ENCODE assay signal across 1 cellular context in genomic region chr5:134845852-134846640, GRCh38.
A peak's percentile ranks its signal among the peaks of the same experiment; 100 is the strongest.
TF ChIP-seq lines count a peak whose summit lies in the region.

C5orf24 (plus strand) TSS chr5:134845968; CDS start chr5:134854901, 8,933 bp downstream.

TF ChIP-seq in HepG2, 621 proteins besides CTCF, POLR2A, EP300 and RAD21 (continued from another document and continues in another):
- TF ChIP-seq SNAPC4 (CRISPR knock-in tag; IDR thresholded peaks at IDR 0.05) (peak; percentile 58; the same call in 1 of the 2 replicates), PTBP1 (IDR thresholded peaks at IDR 0.05; ENCODE audit: low read depth, low read length, poor library complexity, severe bottlenecking) (peak; percentile 34), ATF7-NPFF (CRISPR knock-in tag; IDR thresholded peaks at IDR 0.05; ENCODE audit: low read depth) (peak; percentile 95), ZNF513 (CRISPR knock-in tag; conservative IDR thresholded peaks at IDR 0.05) (peak; percentile 79; the same call in 1 of the 2 replicates), SRSF9 (IDR thresholded peaks at IDR 0.05; ENCODE audit: borderline replicate concordance, insufficient read depth, low read depth, low read length, poor library complexity, severe bottlenecking) (no peak), ZNF446 (CRISPR knock-in tag; IDR thresholded peaks at IDR 0.05) (0 out of 2 replicates have a peak, but pooled peaks have one; percentile 56), CBFB (CRISPR knock-in tag; IDR thresholded peaks at IDR 0.05) (peak; percentile 82; the same call in 1 of the 2 replicates), ZSCAN31 (CRISPR knock-in tag; IDR thresholded peaks at IDR 0.05; ENCODE audit: low read depth) (peak; percentile 81), PHF8 (CRISPR knock-in tag; IDR thresholded peaks at IDR 0.05) (peak; percentile 90), ETV5 (CRISPR knock-in tag; IDR thresholded peaks at IDR 0.05; ENCODE audit: borderline replicate concordance) (peak; percentile 50; the same call in 1 of the 2 replicates), TCF7L2 (IDR thresholded peaks at IDR 0.05; ENCODE audit: low read depth, low read length) (no peak), KLF16 (CRISPR knock-in tag; IDR thresholded peaks at IDR 0.05) (peak in 1 of 2 experiments; percentile 64; a peak in 1 of 4 replicates), ZNF274 (CRISPR knock-in tag; IDR thresholded peaks at IDR 0.05) (peak; percentile 81; the same call in 1 of the 2 replicates), ZNF30 (CRISPR knock-in tag; IDR thresholded peaks at IDR 0.05) (no peak), ZNF577 (CRISPR knock-in tag; IDR thresholded peaks at IDR 0.05; ENCODE audit: borderline replicate concordance, low read depth) (no peak), ZFP1 (CRISPR knock-in tag; IDR thresholded peaks at IDR 0.05) (no peak; the same call in 1 of the 2 replicates), MAX (IDR thresholded peaks at IDR 0.05) (peak; percentile 95), ESRRA (CRISPR knock-in tag; IDR thresholded peaks at IDR 0.05; ENCODE audit: low read depth) (peak; percentile 59; the same call in 1 of the 2 replicates), MTA3 (CRISPR knock-in tag; IDR thresholded peaks at IDR 0.05) (no peak), CBX1 (IDR thresholded peaks at IDR 0.05; ENCODE audit: low read depth) (no peak), MED8 (CRISPR knock-in tag; IDR thresholded peaks at IDR 0.05; ENCODE audit: insufficient replicate concordance) (peak; percentile 21), HCFC1 (IDR thresholded peaks at IDR 0.05; ENCODE audit: low read depth, low read length) (peak; percentile 44; the same call in 1 of the 2 replicates), ZNF552 (CRISPR knock-in tag; IDR thresholded peaks at IDR 0.05; ENCODE audit: borderline replicate concordance) (peak; percentile 48), DNMT1 (CRISPR knock-in tag; IDR thresholded peaks at IDR 0.05) (peak; percentile 96; the same call in 1 of the 2 replicates), JDP2 (CRISPR knock-in tag; IDR thresholded peaks at IDR 0.05; ENCODE audit: borderline replicate concordance) (no peak), TOPORS (CRISPR knock-in tag; IDR thresholded peaks at IDR 0.05) (peak; percentile 70), JUND (CRISPR knock-in tag; IDR thresholded peaks at IDR 0.05) (peak; percentile 60; the same call in 1 of the 2 replicates), PAX8 (CRISPR knock-in tag; IDR thresholded peaks at IDR 0.05; ENCODE audit: borderline replicate concordance) (peak; percentile 65; the same call in 1 of the 2 replicates), NR2C2 (CRISPR knock-in tag; IDR thresholded peaks at IDR 0.05; ENCODE audit: borderline replicate concordance) (peak; percentile 95), POLR2AphosphoS5 (IDR thresholded peaks at IDR 0.05; ENCODE audit: low read depth, low read length) (peak; percentile 77), NRL (CRISPR knock-in tag; IDR thresholded peaks at IDR 0.05; ENCODE audit: borderline replicate concordance) (no peak), ZBTB42 (CRISPR knock-in tag; IDR thresholded peaks at IDR 0.05) (no peak; the same call in 1 of the 2 replicates), ZNF468 (CRISPR knock-in tag; IDR thresholded peaks at IDR 0.05) (peak; percentile 25; the same call in 1 of the 2 replicates), REPIN1 (CRISPR knock-in tag; IDR thresholded peaks at IDR 0.05; ENCODE audit: borderline replicate concordance, low read depth) (peak; percentile 94), PCBP1 (IDR thresholded peaks at IDR 0.05; ENCODE audit: borderline replicate concordance, low read depth, low read length) (no peak), GATAD1 (CRISPR knock-in tag; IDR thresholded peaks at IDR 0.05) (peak; percentile 77), ZNF605 (CRISPR knock-in tag; IDR thresholded peaks at IDR 0.05) (peak; percentile 77), MXD4 (CRISPR knock-in tag; IDR thresholded peaks at IDR 0.05) (peak; percentile 90; the same call in 1 of the 2 replicates), FOXJ3 (CRISPR knock-in tag; IDR thresholded peaks at IDR 0.05; ENCODE audit: borderline replicate concordance) (no peak), SP5 (CRISPR knock-in tag; IDR thresholded peaks at IDR 0.05; ENCODE audit: borderline replicate concordance, low read depth) (peak; percentile 16; the same call in 1 of the 2 replicates), ARID3A (IDR thresholded peaks at IDR 0.05; ENCODE audit: low read depth, low read length) (no peak), ARNT2 (CRISPR knock-in tag; IDR thresholded peaks at IDR 0.05; ENCODE audit: low read depth) (peak; percentile 99), ZNF724P (CRISPR knock-in tag; IDR thresholded peaks at IDR 0.05; ENCODE audit: borderline replicate concordance) (peak; percentile 89; the same call in 1 of the 2 replicates), POLR2AphosphoS2 (IDR thresholded peaks at IDR 0.05; ENCODE audit: low read depth, low read length) (peak; percentile 70; the same call in 1 of the 2 replicates), NCOA1 (CRISPR knock-in tag; IDR thresholded peaks at IDR 0.05) (peak; percentile 58; the same call in 1 of the 2 replicates), ZNF431 (CRISPR knock-in tag; IDR thresholded peaks at IDR 0.05; ENCODE audit: borderline replicate concordance, low read depth) (peak; percentile 85), PITX1 (CRISPR knock-in tag; IDR thresholded peaks at IDR 0.05) (peak; percentile 66; the same call in 1 of the 2 replicates), ZBTB43 (CRISPR knock-in tag; conservative IDR thresholded peaks at IDR 0.05) (peak; percentile 91), ATF7 (IDR thresholded peaks at IDR 0.05) (no peak), ATF7 (CRISPR knock-in tag; IDR thresholded peaks at IDR 0.05) (no peak), ZNF253 (CRISPR knock-in tag; IDR thresholded peaks at IDR 0.05; ENCODE audit: borderline replicate concordance) (peak; percentile 58; the same call in 1 of the 2 replicates), HBP1 (CRISPR knock-in tag; IDR thresholded peaks at IDR 0.05; ENCODE audit: low read depth) (0 out of 2 replicates have a peak, but pooled peaks have one; percentile 51)
- TF ChIP-seq, protein P1, sequence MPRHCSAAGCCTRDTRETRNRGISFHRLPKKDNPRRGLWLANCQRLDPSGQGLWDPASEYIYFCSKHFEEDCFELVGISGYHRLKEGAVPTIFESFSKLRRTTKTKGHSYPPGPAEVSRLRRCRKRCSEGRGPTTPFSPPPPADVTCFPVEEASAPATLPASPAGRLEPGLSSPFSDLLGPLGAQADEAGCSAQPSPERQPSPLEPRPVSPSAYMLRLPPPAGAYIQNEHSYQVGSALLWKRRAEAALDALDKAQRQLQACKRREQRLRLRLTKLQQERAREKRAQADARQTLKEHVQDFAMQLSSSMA (CRISPR knock-in tag; IDR thresholded peaks at IDR 0.05) = peak; percentile 89; the same call in 1 of the 2 replicates
- TF ChIP-seq, protein P2, sequence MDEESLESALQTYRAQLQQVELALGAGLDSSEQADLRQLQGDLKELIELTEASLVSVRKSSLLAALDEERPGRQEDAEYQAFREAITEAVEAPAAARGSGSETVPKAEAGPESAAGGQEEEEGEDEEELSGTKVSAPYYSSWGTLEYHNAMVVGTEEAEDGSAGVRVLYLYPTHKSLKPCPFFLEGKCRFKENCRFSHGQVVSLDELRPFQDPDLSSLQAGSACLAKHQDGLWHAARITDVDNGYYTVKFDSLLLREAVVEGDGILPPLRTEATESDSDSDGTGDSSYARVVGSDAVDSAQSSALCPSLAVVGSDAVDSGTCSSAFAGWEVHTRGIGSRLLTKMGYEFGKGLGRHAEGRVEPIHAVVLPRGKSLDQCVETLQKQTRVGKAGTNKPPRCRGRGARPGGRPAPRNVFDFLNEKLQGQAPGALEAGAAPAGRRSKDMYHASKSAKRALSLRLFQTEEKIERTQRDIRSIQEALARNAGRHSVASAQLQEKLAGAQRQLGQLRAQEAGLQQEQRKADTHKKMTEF (CRISPR knock-in tag; IDR thresholded peaks at IDR 0.05) = peak; percentile 91
- TF ChIP-seq, protein P3, sequence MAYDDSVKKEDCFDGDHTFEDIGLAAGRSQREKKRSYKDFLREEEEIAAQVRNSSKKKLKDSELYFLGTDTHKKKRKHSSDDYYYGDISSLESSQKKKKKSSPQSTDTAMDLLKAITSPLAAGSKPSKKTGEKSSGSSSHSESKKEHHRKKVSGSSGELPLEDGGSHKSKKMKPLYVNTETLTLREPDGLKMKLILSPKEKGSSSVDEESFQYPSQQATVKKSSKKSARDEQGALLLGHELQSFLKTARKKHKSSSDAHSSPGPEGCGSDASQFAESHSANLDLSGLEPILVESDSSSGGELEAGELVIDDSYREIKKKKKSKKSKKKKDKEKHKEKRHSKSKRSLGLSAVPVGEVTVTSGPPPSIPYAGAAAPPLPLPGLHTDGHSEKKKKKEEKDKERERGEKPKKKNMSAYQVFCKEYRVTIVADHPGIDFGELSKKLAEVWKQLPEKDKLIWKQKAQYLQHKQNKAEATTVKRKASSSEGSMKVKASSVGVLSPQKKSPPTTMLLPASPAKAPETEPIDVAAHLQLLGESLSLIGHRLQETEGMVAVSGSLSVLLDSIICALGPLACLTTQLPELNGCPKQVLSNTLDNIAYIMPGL (CRISPR knock-in tag; IDR thresholded peaks at IDR 0.05; ENCODE audit: borderline replicate concordance in 1 of 2, low read depth in 1 of 2) = peak; percentile 94 to 95
